ENCODE assay signal across 12 cellular contexts in the genomic region with DNA sequence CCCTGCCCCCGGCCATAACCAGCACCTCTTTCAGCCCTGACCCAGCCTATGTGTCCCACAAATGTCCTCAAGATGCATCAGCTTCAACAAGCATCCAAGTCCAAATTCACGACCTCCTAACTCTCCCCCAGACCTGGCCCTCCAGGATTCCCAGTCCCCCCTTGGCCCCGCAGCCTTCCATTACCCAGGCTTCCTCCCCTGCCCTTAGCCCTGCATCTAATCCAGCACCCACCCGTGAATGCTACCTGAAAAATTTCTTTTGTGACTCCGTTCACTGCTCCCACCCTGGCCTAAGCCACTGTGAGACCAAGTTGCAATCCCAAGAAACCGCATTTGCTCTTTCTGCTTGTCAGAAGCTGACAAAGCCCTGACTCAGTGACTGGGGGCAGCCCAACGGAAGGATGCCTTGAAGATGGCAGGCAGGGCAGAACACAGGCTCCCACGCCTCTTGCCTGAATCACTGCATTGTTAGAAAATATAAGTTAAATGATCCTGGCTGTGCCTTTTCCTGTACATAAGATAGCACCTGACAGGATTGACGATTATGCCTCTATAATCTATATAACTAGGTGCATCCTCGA. TPM values are rescaled to one million over a fixed set of nuclear protein-coding genes. Genes with fewer than 3 reads are reported as not detected.
DNase-seq lines count a peak whose midpoint lies in the region; ATAC-seq and TF ChIP-seq lines count a peak whose summit lies in the region.
"Had no signal": no experiment of that assay in that cellular context is flagged by ENCODE, and none has a peak within 500 bp of the region (broad histone marks: within the 10 kb centered on the region; RNA-seq: fewer than 3 reads in every experiment).

No MANE protein-coding gene starts in this region.

- H3K4me3 Mint-ChIP-seq in HFFc6 (peak overlapping the region; percentile 78), brain (peak overlapping the region; percentile 78 to 88 (median 83))

- DNase-seq in AG08396 (ENCODE audit: low spot score) (peak; percentile 83), HFFc6 (peak; percentile 95), NCI-H774 (lab: John Stamatoyannopoulos, UW) (no peak), NCI-H1930 (lab: John Stamatoyannopoulos, UW) (no peak)
- DNase-seq: DND-41, NCI-H524 treated with DMSO at 0.1 percent for 48 hours had no signal

- peak overlapping the region; percentile 97 for H3K27ac Mint-ChIP-seq in HFFc6
- peak overlapping the region; percentile 52 to 91 (median 78) for H3K27ac Mint-ChIP-seq in brain

- H3K36me3 Mint-ChIP-seq in HFFc6 (ENCODE audit: low read depth) (no peaks in the 10 kb centered on the region), brain (peaks cover 5% of the 10 kb centered on the region)

- H3K27me3 Mint-ChIP-seq in HFFc6 (ENCODE audit: insufficient read depth) (peaks cover 2% of the 10 kb centered on the region; the same call in 1 of the 2 replicates), brain (peaks cover 9% of the 10 kb centered on the region)

- no peaks in the 10 kb centered on the region for H3K9me3 ChIP-seq in mesodermal cell (ENCODE audit: control insufficient read depth, low read length)
- H3K9me3 ChIP-seq: esophagus muscularis mucosa had no signal

- H3K36me3 ChIP-seq in mesodermal cell (ENCODE audit: control insufficient read depth, insufficient read depth, low read length), result peaks cover 20% of the 10 kb centered on the region

- peaks cover 55% of the 10 kb centered on the region for H3K4me1 Mint-ChIP-seq in HFFc6 (ENCODE audit: low read depth)
- H3K4me1 Mint-ChIP-seq in brain, result peaks cover 52% of the 10 kb centered on the region

- no peak for TF ChIP-seq CTCF in HFFc6 (IDR thresholded peaks at IDR 0.05)
- TF ChIP-seq CTCF in brain (conservative IDR thresholded peaks at IDR 0.05), result no peak

- peaks cover 19% of the 10 kb centered on the region for H3K4me1 ChIP-seq in mesodermal cell (ENCODE audit: control insufficient read depth, insufficient read depth, low read length, poor library complexity, severe bottlenecking)

- WGBS in mesodermal cell (ENCODE audit: insufficient coverage in 2 of 2), 2 experiments, result 77 to 85% methylated on average over 7 of the region's 10 CpGs

- ATAC-seq in GM21360 (IDR thresholded peaks at IDR 0.05; ENCODE audit: unreplicated experiment), result no peak
- ATAC-seq in GM19328 (IDR thresholded peaks at IDR 0.05; ENCODE audit: unreplicated experiment), result no peak

- no peak overlapping the region for H3K4me3 ChIP-seq in mesodermal cell (ENCODE audit: extremely low read depth, insufficient read depth, low read length, poor library complexity, severe bottlenecking)

- no peaks in the 10 kb centered on the region for H3K9me3 Mint-ChIP-seq in HFFc6
- H3K9me3 Mint-ChIP-seq in brain, result no peaks in the 10 kb centered on the region

- peak overlapping the region; percentile 51 for H3K27ac ChIP-seq in mesodermal cell (ENCODE audit: low read depth, low read length, severe bottlenecking)
- H3K27ac ChIP-seq: HL-60 had no signal

RNA-seq across cellular contexts. Expression of a gene that starts 0.9 kb away (rescaled TPM):
- total RNA-seq in HFFc6 (2021; fragmentation: NEBNext Ultra II Directional; extraction: Animal tissue kit (Norgen Biotek cat#: 25700)), result 10 to 100 TPM; 33.7 to 53.4 (median 47.5) TPM
- 162 TPM for polyA plus RNA-seq in brain (ENCODE audit: insufficient read depth, low read depth, low replicate concordance)
- 238 TPM for polyA plus RNA-seq in mesodermal cell (2013, experiment 1 of 2)
- 182 TPM for polyA plus RNA-seq in mesodermal cell (2013, experiment 2 of 2)

RNA-seq across cellular contexts. Expression of a gene that starts 30.4 kb away (rescaled TPM):
- 10 to 100 TPM; 26.8 to 33.6 (median 29.4) TPM for total RNA-seq in HFFc6 (2021; fragmentation: NEBNext Ultra II Directional; extraction: Animal tissue kit (Norgen Biotek cat#: 25700))
- polyA plus RNA-seq in brain (ENCODE audit: insufficient read depth, low read depth, low replicate concordance), result 132 TPM
- polyA plus RNA-seq in mesodermal cell (2013, experiment 1 of 2), result 59.6 TPM
- 37.4 TPM for polyA plus RNA-seq in mesodermal cell (2013, experiment 2 of 2)

RNA-seq across cellular contexts. Expression of a gene that starts 59.6 kb away (rescaled TPM):
- total RNA-seq in HFFc6 (2021; fragmentation: NEBNext Ultra II Directional; extraction: Animal tissue kit (Norgen Biotek cat#: 25700)), result 10 to 100 TPM; 10.3 to 14.6 (median 12.5) TPM
- polyA plus RNA-seq in brain (ENCODE audit: insufficient read depth, low read depth, low replicate concordance), result 29.1 TPM
- 16.8 TPM for polyA plus RNA-seq in mesodermal cell (2013, experiment 1 of 2)
- polyA plus RNA-seq in mesodermal cell (2013, experiment 2 of 2), result 14.4 TPM

Comparison
In these comparisons a context has a peak if more than half of its experiments do, and no peak if none do; other contexts are left out.
1. DNase-seq: peak in AG08396 (single experiment) and HFFc6 (single experiment); none in NCI-H774 (single experiment) and NCI-H1930 (0 of 2).